21 cellular contexts compared by ENCODE assay signal in genomic region chr16:52634101-52634500, GRCh38.
A peak's percentile ranks its signal among the peaks of the same experiment; 100 is the strongest.
DNase-seq lines count a peak whose midpoint lies in the region; ATAC-seq and TF ChIP-seq lines count a peak whose summit lies in the region.
"Had no signal": no experiment of that assay in that cellular context is flagged by ENCODE, and none has a peak within 500 bp of the region (broad histone marks: within the 10 kb centered on the region; RNA-seq: fewer than 3 reads in every experiment).

No MANE protein-coding gene starts in this region.

- no peak for ATAC-seq in HG02840 (IDR thresholded peaks at IDR 0.05; ENCODE audit: low FRiP score, unreplicated experiment)
- no peak for ATAC-seq in omental fat pad (ENCODE audit: low FRiP score)
- ATAC-seq in GM21423 (IDR thresholded peaks at IDR 0.05; ENCODE audit: unreplicated experiment) = no peak
- ATAC-seq: GM12878, K562 had no signal

- no peak overlapping the region for H2AFZ ChIP-seq in neural cell (ENCODE audit: low read depth, low read length)

- TF ChIP-seq RAD21 in neural cell (conservative IDR thresholded peaks at IDR 0.05) = no peak

- peak overlapping the region; percentile 0 for H3K4me2 ChIP-seq in neural cell (ENCODE audit: low read length)

- peak overlapping the region; percentile 36 for H3K9ac ChIP-seq in neural cell (ENCODE audit: low read length)

- H3F3A ChIP-seq in neural cell (ENCODE audit: insufficient read depth, low read length, poor library complexity, severe bottlenecking) = no peaks in the 10 kb centered on the region

- TF ChIP-seq CTCF in neural cell (IDR thresholded peaks at IDR 0.05; ENCODE audit: poor library complexity, severe bottlenecking) = no peak
- TF ChIP-seq CTCF in omental fat pad (IDR thresholded peaks at IDR 0.05) = no peak

- TF ChIP-seq EP300 in neural cell (conservative IDR thresholded peaks at IDR 0.05; ENCODE audit: poor library complexity, severe bottlenecking) = peak; percentile 68

- no peaks in the 10 kb centered on the region for H3K9me3 ChIP-seq in neural cell (ENCODE audit: low read length)

- no peaks in the 10 kb centered on the region for H3K79me2 ChIP-seq in neural cell (replicated peaks; ENCODE audit: insufficient read depth, low read length)

- H3K27me3 ChIP-seq in neural cell (ENCODE audit: insufficient read depth, low read depth, low read length) = no peaks in the 10 kb centered on the region

- no peaks in the 10 kb centered on the region for H3K36me3 ChIP-seq in neural cell (ENCODE audit: insufficient read depth, low read length)

- H3K4me3 ChIP-seq in neural cell (ENCODE audit: low read length) = peak overlapping the region; percentile 10
- H3K4me3 ChIP-seq: GM12878, K562, SK-N-MC had no signal

- peak overlapping the region; percentile 47 for H3K27ac ChIP-seq in neural cell (ENCODE audit: low read length)
- H3K27ac ChIP-seq: SK-N-MC had no signal

- H3K9me2 ChIP-seq in neural cell (ENCODE audit: insufficient read depth, low read length) = no peaks in the 10 kb centered on the region

- DNase-seq in DMS153 treated with DMSO at 0.1 percent for 48 hours (lab: John Stamatoyannopoulos, UW; ENCODE audit: unreplicated experiment) (peak; percentile 4), DMS153 (lab: John Stamatoyannopoulos, UW) (no peak), NCI-H748 (lab: John Stamatoyannopoulos, UW; ENCODE audit: unreplicated experiment) (peak; percentile 55), NCI-H748 treated with DMSO at 0.1 percent for 48 hours (lab: John Stamatoyannopoulos, UW) (no peak), omental fat pad (ENCODE audit: low spot score) (no peak)
- DNase-seq: 8988T, COR-L47, DMS 273 treated with DMSO at 0.1 percent for 48 hours, EL, NCI-H1694, NCI-H2107, NCI-H226, NCI-H69, OCI-M1, Right ventricle myocardium superior had no signal

- no peaks in the 10 kb centered on the region for H4K20me1 ChIP-seq in neural cell (ENCODE audit: insufficient read depth)

TF ChIP-seq in neural cell, 6 proteins besides CTCF, POLR2A, EP300 and RAD21:
- TF ChIP-seq TAF1 (IDR thresholded peaks at IDR 0.05; ENCODE audit: low read depth) = no peak
- TF ChIP-seq POLR2AphosphoS5 (IDR thresholded peaks at IDR 0.05) = peak; percentile 20
TF ChIP-seq in neural cell: peak in this region for 1.

Comparison
In these comparisons a context has a peak if more than half of its experiments do, and no peak if none do; other contexts are left out.
1. DNase-seq: peak in DMS153 treated with DMSO at 0.1 percent for 48 hours (single experiment) and NCI-H748 (single experiment); none in DMS153 (single experiment), NCI-H748 treated with DMSO at 0.1 percent for 48 hours (single experiment) and omental fat pad (single experiment).